In the genomic region with DNA sequence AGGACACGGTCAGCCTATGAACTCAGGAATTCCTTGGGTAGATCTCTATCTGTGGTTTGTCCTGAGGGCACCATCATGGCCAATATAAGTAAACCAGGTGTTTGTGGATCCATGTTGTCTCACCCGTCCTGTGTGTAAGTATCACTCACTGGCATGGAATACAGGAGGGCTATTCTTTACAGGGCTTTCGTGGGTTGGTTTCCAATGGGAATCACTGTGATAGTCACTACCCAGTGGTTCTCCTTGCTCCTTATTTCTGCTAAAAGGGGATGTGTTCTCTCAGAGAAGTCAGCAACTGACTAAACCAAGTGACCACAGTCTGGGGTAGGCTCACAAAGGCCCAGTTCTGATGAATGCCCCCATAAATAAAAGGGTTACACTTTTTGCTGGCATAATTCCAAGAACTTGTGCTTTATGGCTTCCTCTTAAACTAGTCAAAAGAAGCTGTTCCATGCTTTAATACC, we compare ENCODE assay signal across 18 cellular contexts.
DNase-seq lines count a peak whose midpoint lies in the region; ATAC-seq lines count a peak whose summit lies in the region.
"Had no signal": no experiment of that assay in that cellular context is flagged by ENCODE, and none has a peak within 500 bp of the region (broad histone marks: within the 10 kb centered on the region; RNA-seq: fewer than 3 reads in every experiment).

No MANE protein-coding gene starts in this region.

- H3K36me3 ChIP-seq in SJCRH30 (no peaks in the 10 kb centered on the region), skeletal muscle tissue (ENCODE audit: control insufficient read depth in 3 of 3, insufficient read depth in 3 of 3, low read length in 3 of 3) (no peaks in the 10 kb centered on the region)
- H3K36me3 ChIP-seq: lower lobe of right lung, WERI-Rb-1 had no signal

- H3K4me3 ChIP-seq in SJCRH30 (no peak overlapping the region), skeletal muscle tissue (ENCODE audit: low read length in 3 of 3) (no peak overlapping the region)
- H3K4me3 ChIP-seq: lower lobe of right lung, SK-N-MC had no signal

- H3K4me1 ChIP-seq in SJCRH30 (peaks cover 15% of the 10 kb centered on the region), skeletal muscle tissue (ENCODE audit: control insufficient read depth in 3 of 3, insufficient read depth in 3 of 3, low read length in 3 of 3) (peaks cover 5 to 18% (median 10%) of the 10 kb centered on the region in 3 donors)

- H3K27me3 ChIP-seq in SJCRH30 = no peaks in the 10 kb centered on the region
- H3K27me3 ChIP-seq in skeletal muscle tissue (ENCODE audit: control insufficient read depth in 3 of 3, insufficient read depth in 3 of 3, low read length in 3 of 3) = no peaks in the 10 kb centered on the region

- ATAC-seq in GM18909 (IDR thresholded peaks at IDR 0.05; ENCODE audit: poor library complexity, unreplicated experiment) (no peak), GM18870 (IDR thresholded peaks at IDR 0.05; ENCODE audit: unreplicated experiment) (no peak)
- ATAC-seq: lower lobe of right lung; stimulated activated memory B cell treated with anti-CD40 and anti-IgM and Interleukin-4, amounts not matched to agents 10 μg/mL and 1 μg/mL and 100 μg/mL, for 72 hours had no signal

- H3K9me3 ChIP-seq in SJCRH30 (replicated peaks) (no peaks in the 10 kb centered on the region), skeletal muscle tissue (ENCODE audit: control insufficient read depth in 3 of 3, low read length in 3 of 3) (no peaks in the 10 kb centered on the region)
- H3K9me3 ChIP-seq: lower lobe of right lung had no signal

- H3K27ac ChIP-seq in SJCRH30 = peak overlapping the region; percentile 1; the same call in 1 of the 2 replicates
- peak overlapping the region; percentile 9 for H3K27ac ChIP-seq in skeletal muscle tissue (ENCODE audit: low read depth, low read length)
- H3K27ac ChIP-seq: SK-N-MC, WERI-Rb-1 had no signal

- no peak overlapping the region for H3K9ac ChIP-seq in skeletal muscle tissue (ENCODE audit: low read depth in 1 of 3, low read length in 3 of 3)

- DNase-seq in EL (peak; percentile 43), SJCRH30 (peak; percentile 25 to 55), islet precursor cell (peak; percentile 93), RKO (ENCODE audit: low spot score) (no peak)
- no peak for DNase-seq in activated effector memory CD4-positive, alpha-beta T cell treated with Interleukin-2 at 50 U/mL for 16 hours
- DNase-seq: activated CD8-positive, alpha-beta memory T cell treated with anti-CD3 and anti-CD28 coated beads, Interleukin-2, amount 50 U/mL, for 48 hours; CD4-positive, CD25-positive, alpha-beta regulatory T cell; effector memory CD4-positive, alpha-beta T cell; glutamatergic neuron; lower lobe of right lung; NCI-H1436 treated with DMSO at 0.1 percent for 48 hours; NCI-H774; WERI-Rb-1 had no signal

Comparison
In these comparisons a context has a peak if more than half of its experiments do, and no peak if none do; other contexts are left out.
1. DNase-seq: peak in EL (single experiment), SJCRH30 (2 of 2) and islet precursor cell (single experiment); none in activated effector memory CD4-positive, alpha-beta T cell treated with Interleukin-2 at 50 U/mL for 16 hours (single experiment) and RKO (single experiment).